Comparison of ENCODE assay signal across 1 cellular context in genomic region chr3:99934984-99935797, GRCh38.
A peak's percentile ranks its signal among the peaks of the same experiment; 100 is the strongest.
TF ChIP-seq lines count a peak whose summit lies in the region.

No MANE protein-coding gene starts in this region.

TF ChIP-seq in HepG2, 621 proteins besides CTCF, POLR2A, EP300 and RAD21 (continued from another document and continues in another):
- TF ChIP-seq ZBTB33 (CRISPR knock-in tag; IDR thresholded peaks at IDR 0.05) (no peak; the same call in 1 of the 2 replicates), PBX2 (CRISPR knock-in tag; IDR thresholded peaks at IDR 0.05) (no peak), ZNF251 (CRISPR knock-in tag; IDR thresholded peaks at IDR 0.05) (no peak), ZNF546 (CRISPR knock-in tag; conservative IDR thresholded peaks at IDR 0.05) (no peak), MXI1 (IDR thresholded peaks at IDR 0.05; ENCODE audit: borderline replicate concordance, low read depth, low read length) (peak; percentile 34; the same call in 1 of the 3 replicates), SOX5 (CRISPR knock-in tag; IDR thresholded peaks at IDR 0.05; ENCODE audit: borderline replicate concordance) (peak; percentile 91), RCOR2 (CRISPR knock-in tag; IDR thresholded peaks at IDR 0.05) (peak; percentile 24; the same call in 1 of the 2 replicates), ZBTB44 (CRISPR knock-in tag; IDR thresholded peaks at IDR 0.05) (no peak), ZKSCAN5 (CRISPR knock-in tag; IDR thresholded peaks at IDR 0.05) (no peak), CHD2 (IDR thresholded peaks at IDR 0.05; ENCODE audit: low read depth, low read length) (0 out of 2 replicates have a peak, but pooled peaks have one; percentile 63), TP53 (CRISPR knock-in tag; conservative IDR thresholded peaks at IDR 0.05) (no peak), GFI1 (CRISPR knock-in tag; IDR thresholded peaks at IDR 0.05; ENCODE audit: borderline replicate concordance) (peak; percentile 79), PLSCR1 (CRISPR knock-in tag; IDR thresholded peaks at IDR 0.05; ENCODE audit: borderline replicate concordance) (no peak), BCLAF1 (IDR thresholded peaks at IDR 0.05) (no peak), ZNF333 (CRISPR knock-in tag; IDR thresholded peaks at IDR 0.05; ENCODE audit: borderline replicate concordance) (no peak), RXRA (CRISPR knock-in tag; IDR thresholded peaks at IDR 0.05) (peak; percentile 53; the same call in 1 of the 2 replicates), ZFP41 (CRISPR knock-in tag; IDR thresholded peaks at IDR 0.05; ENCODE audit: borderline replicate concordance) (no peak), ZNF841 (CRISPR knock-in tag; IDR thresholded peaks at IDR 0.05; ENCODE audit: borderline replicate concordance) (no peak), ZSCAN12 (CRISPR knock-in tag; IDR thresholded peaks at IDR 0.05) (no peak), HNRNPL (IDR thresholded peaks at IDR 0.05; ENCODE audit: low read depth, low read length) (no peak), ZNF790 (CRISPR knock-in tag; IDR thresholded peaks at IDR 0.05; ENCODE audit: borderline replicate concordance) (no peak), RNF219 (CRISPR knock-in tag; IDR thresholded peaks at IDR 0.05) (no peak), ZNF292 (CRISPR knock-in tag; IDR thresholded peaks at IDR 0.05; ENCODE audit: borderline replicate concordance, low read depth) (no peak), HIC2 (CRISPR knock-in tag; IDR thresholded peaks at IDR 0.05; ENCODE audit: low read depth) (no peak), NCOA1 (CRISPR knock-in tag; IDR thresholded peaks at IDR 0.05) (no peak), SNRNP70 (IDR thresholded peaks at IDR 0.05; ENCODE audit: low read depth, low read length) (no peak), ZNF773 (CRISPR knock-in tag; IDR thresholded peaks at IDR 0.05; ENCODE audit: borderline replicate concordance) (no peak), MTF2 (CRISPR knock-in tag; IDR thresholded peaks at IDR 0.05; ENCODE audit: borderline replicate concordance) (no peak), MED1 (CRISPR knock-in tag; IDR thresholded peaks at IDR 0.05) (peak; percentile 79), ZNF275 (CRISPR knock-in tag; IDR thresholded peaks at IDR 0.05; ENCODE audit: borderline replicate concordance) (no peak), RARA (CRISPR knock-in tag; IDR thresholded peaks at IDR 0.05) (peak; percentile 91), KLF13 (CRISPR knock-in tag; IDR thresholded peaks at IDR 0.05) (no peak), MED8 (CRISPR knock-in tag; IDR thresholded peaks at IDR 0.05; ENCODE audit: insufficient replicate concordance) (no peak), SRF (IDR thresholded peaks at IDR 0.05; ENCODE audit: low read depth, low read length) (no peak), SOX6 (IDR thresholded peaks at IDR 0.05) (no peak), SOX6 (CRISPR knock-in tag; IDR thresholded peaks at IDR 0.05) (peak; percentile 73), SNAPC5 (CRISPR knock-in tag; IDR thresholded peaks at IDR 0.05; ENCODE audit: borderline replicate concordance) (no peak), IKZF1 (IDR thresholded peaks at IDR 0.05) (no peak), ZNF83 (CRISPR knock-in tag; IDR thresholded peaks at IDR 0.05; ENCODE audit: borderline replicate concordance) (no peak)
- TF ChIP-seq, protein P1, sequence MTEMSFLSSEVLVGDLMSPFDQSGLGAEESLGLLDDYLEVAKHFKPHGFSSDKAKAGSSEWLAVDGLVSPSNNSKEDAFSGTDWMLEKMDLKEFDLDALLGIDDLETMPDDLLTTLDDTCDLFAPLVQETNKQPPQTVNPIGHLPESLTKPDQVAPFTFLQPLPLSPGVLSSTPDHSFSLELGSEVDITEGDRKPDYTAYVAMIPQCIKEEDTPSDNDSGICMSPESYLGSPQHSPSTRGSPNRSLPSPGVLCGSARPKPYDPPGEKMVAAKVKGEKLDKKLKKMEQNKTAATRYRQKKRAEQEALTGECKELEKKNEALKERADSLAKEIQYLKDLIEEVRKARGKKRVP (CRISPR knock-in tag; IDR thresholded peaks at IDR 0.05), result no peak
- TF ChIP-seq, protein P2, sequence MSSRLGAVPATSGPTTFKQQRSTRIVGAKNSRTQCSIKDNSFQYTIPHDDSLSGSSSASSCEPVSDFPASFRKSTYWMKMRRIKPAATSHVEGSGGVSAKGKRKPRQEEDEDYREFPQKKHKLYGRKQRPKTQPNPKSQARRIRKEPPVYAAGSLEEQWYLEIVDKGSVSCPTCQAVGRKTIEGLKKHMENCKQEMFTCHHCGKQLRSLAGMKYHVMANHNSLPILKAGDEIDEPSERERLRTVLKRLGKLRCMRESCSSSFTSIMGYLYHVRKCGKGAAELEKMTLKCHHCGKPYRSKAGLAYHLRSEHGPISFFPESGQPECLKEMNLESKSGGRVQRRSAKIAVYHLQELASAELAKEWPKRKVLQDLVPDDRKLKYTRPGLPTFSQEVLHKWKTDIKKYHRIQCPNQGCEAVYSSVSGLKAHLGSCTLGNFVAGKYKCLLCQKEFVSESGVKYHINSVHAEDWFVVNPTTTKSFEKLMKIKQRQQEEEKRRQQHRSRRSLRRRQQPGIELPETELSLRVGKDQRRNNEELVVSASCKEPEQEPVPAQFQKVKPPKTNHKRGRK (CRISPR knock-in tag; IDR thresholded peaks at IDR 0.05), result no peak
- TF ChIP-seq, protein P3, sequence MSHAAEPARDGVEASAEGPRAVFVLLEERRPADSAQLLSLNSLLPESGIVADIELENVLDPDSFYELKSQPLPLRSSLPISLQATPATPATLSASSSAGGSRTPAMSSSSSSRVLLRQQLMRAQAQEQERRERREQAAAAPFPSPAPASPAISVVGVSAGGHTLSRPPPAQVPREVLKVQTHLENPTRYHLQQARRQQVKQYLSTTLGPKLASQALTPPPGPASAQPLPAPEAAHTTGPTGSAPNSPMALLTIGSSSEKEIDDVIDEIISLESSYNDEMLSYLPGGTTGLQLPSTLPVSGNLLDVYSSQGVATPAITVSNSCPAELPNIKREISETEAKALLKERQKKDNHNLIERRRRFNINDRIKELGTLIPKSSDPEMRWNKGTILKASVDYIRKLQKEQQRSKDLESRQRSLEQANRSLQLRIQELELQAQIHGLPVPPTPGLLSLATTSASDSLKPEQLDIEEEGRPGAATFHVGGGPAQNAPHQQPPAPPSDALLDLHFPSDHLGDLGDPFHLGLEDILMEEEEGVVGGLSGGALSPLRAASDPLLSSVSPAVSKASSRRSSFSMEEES (CRISPR knock-in tag; IDR thresholded peaks at IDR 0.05), result peak; percentile 96
- TF ChIP-seq, protein P4, sequence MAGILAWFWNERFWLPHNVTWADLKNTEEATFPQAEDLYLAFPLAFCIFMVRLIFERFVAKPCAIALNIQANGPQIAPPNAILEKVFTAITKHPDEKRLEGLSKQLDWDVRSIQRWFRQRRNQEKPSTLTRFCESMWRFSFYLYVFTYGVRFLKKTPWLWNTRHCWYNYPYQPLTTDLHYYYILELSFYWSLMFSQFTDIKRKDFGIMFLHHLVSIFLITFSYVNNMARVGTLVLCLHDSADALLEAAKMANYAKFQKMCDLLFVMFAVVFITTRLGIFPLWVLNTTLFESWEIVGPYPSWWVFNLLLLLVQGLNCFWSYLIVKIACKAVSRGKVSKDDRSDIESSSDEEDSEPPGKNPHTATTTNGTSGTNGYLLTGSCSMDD (CRISPR knock-in tag; IDR thresholded peaks at IDR 0.05), result no peak
